ENCODE assay signal across 16 cellular contexts in genomic region chr11:124917115-124917637, GRCh38. TPM values are rescaled to one million over a fixed set of nuclear protein-coding genes. Genes with fewer than 3 reads are reported as not detected.
A peak's percentile ranks its signal among the peaks of the same experiment; 100 is the strongest.
DNase-seq lines count a peak whose midpoint lies in the region; ATAC-seq and TF ChIP-seq lines count a peak whose summit lies in the region.
"Had no signal": no experiment of that assay in that cellular context is flagged by ENCODE, and none has a peak within 500 bp of the region (broad histone marks: within the 10 kb centered on the region; RNA-seq: fewer than 3 reads in every experiment).

No MANE protein-coding gene starts in this region.

- peaks cover 36 to 73% of the 10 kb centered on the region in 2 donors for H3K27me3 Mint-ChIP-seq in stimulated activated naive B cell treated with anti-CD40 and anti-IgM and Interleukin-4, amounts not matched to agents 10 μg/mL and 1 μg/mL and 100 μg/mL, for 72 hours
- no peaks in the 10 kb centered on the region for H3K27me3 Mint-ChIP-seq in activated naive CD4-positive, alpha-beta T cell treated with anti-CD3 and anti-CD28 coated beads for 36 hours (ENCODE audit: low read depth)

- no peak overlapping the region for H3K4me3 ChIP-seq in choroid plexus epithelial cell (ENCODE audit: low read depth, low read length)
- H3K4me3 ChIP-seq: lung, ovary had no signal

- CTCF ChIA-PET in activated naive CD4-positive, alpha-beta T cell treated with anti-CD3 and anti-CD28 coated beads for 36 hours (lab: Charles Lee): interaction anchor here (2.1 kb wide), 1 partner anchor 225 kb away, joined by 6 read pairs; no protein-coding TSS in a partner anchor

- H3K4me1 Mint-ChIP-seq in stimulated activated naive B cell treated with anti-CD40 and anti-IgM and Interleukin-4, amounts not matched to agents 10 μg/mL and 1 μg/mL and 100 μg/mL, for 72 hours: no peaks in the 10 kb centered on the region
- H3K4me1 Mint-ChIP-seq in activated naive CD4-positive, alpha-beta T cell treated with anti-CD3 and anti-CD28 coated beads for 36 hours (ENCODE audit: low read depth): peaks cover 3% of the 10 kb centered on the region
- H3K4me1 Mint-ChIP-seq: endodermal cell had no signal

- no peak overlapping the region for H3K27ac Mint-ChIP-seq in stimulated activated naive B cell treated with anti-CD40 and anti-IgM and Interleukin-4, amounts not matched to agents 10 μg/mL and 1 μg/mL and 100 μg/mL, for 72 hours
- H3K27ac Mint-ChIP-seq in activated naive CD4-positive, alpha-beta T cell treated with anti-CD3 and anti-CD28 coated beads for 36 hours: no peak overlapping the region
- H3K27ac Mint-ChIP-seq: B cell, endodermal cell, HFFc6, IgD-negative memory B cell had no signal

- ATAC-seq in stimulated activated naive B cell treated with anti-CD40 and anti-IgM and Interleukin-4, amounts not matched to agents 10 μg/mL and 1 μg/mL and 100 μg/mL, for 72 hours (replicated peaks): no peak
- no peak for ATAC-seq in GM21381 (IDR thresholded peaks at IDR 0.05; ENCODE audit: unreplicated experiment)

- TF ChIP-seq CTCF in choroid plexus epithelial cell (conservative IDR thresholded peaks at IDR 0.05; ENCODE audit: low read depth, low read length): no peak

- H3K36me3 Mint-ChIP-seq in stimulated activated naive B cell treated with anti-CD40 and anti-IgM and Interleukin-4, amounts not matched to agents 10 μg/mL and 1 μg/mL and 100 μg/mL, for 72 hours: peaks cover 0 to 3% of the 10 kb centered on the region in 2 donors
- H3K36me3 Mint-ChIP-seq in activated naive CD4-positive, alpha-beta T cell treated with anti-CD3 and anti-CD28 coated beads for 36 hours (ENCODE audit: low read depth): no peaks in the 10 kb centered on the region
- H3K36me3 Mint-ChIP-seq: IgD-negative memory B cell had no signal

- DNase-seq in C1 segment of cervical spinal cord (lab: John Stamatoyannopoulos, UW): peak in 12 of 14 donors; percentile 36 to 92 (median 66)
- peak; percentile 42 for DNase-seq in NCI-H1694 treated with DMSO at 0.1 percent for 48 hours (lab: John Stamatoyannopoulos, UW)
- peak; percentile 88 for DNase-seq in choroid plexus epithelial cell (ENCODE audit: low read depth)
- DNase-seq in midbrain (lab: John Stamatoyannopoulos, UW): peak; percentile 92
- DNase-seq in stimulated activated naive B cell treated with anti-CD40 and anti-IgM and Interleukin-4, amounts not matched to agents 10 μg/mL and 1 μg/mL and 100 μg/mL, for 72 hours: no peak
- DNase-seq in NOMO-1 treated with DMSO at 0.1 percent for 48 hours (lab: John Stamatoyannopoulos, UW; ENCODE audit: unreplicated experiment): no peak
- no peak for DNase-seq in activated naive CD4-positive, alpha-beta T cell treated with anti-CD3 and anti-CD28 coated beads for 36 hours
- DNase-seq: activated CD4-positive, CD25-positive, alpha-beta regulatory T cell; endodermal cell; HFFc6; NCI-H187 treated with DMSO at 0.1 percent for 48 hours; ovary had no signal

- peaks cover 6 to 7% of the 10 kb centered on the region in 2 donors for H3K9me3 Mint-ChIP-seq in stimulated activated naive B cell treated with anti-CD40 and anti-IgM and Interleukin-4, amounts not matched to agents 10 μg/mL and 1 μg/mL and 100 μg/mL, for 72 hours
- H3K9me3 Mint-ChIP-seq in activated naive CD4-positive, alpha-beta T cell treated with anti-CD3 and anti-CD28 coated beads for 36 hours: peaks cover 6% of the 10 kb centered on the region

- intact Hi-C loops in activated naive CD4-positive, alpha-beta T cell treated with anti-CD3 and anti-CD28 coated beads for 36 hours (cut with micrococcal nuclease): no loop called here

- no peak overlapping the region for H3K4me3 Mint-ChIP-seq in stimulated activated naive B cell treated with anti-CD40 and anti-IgM and Interleukin-4, amounts not matched to agents 10 μg/mL and 1 μg/mL and 100 μg/mL, for 72 hours
- no peak overlapping the region for H3K4me3 Mint-ChIP-seq in activated naive CD4-positive, alpha-beta T cell treated with anti-CD3 and anti-CD28 coated beads for 36 hours
- H3K4me3 Mint-ChIP-seq: B cell, endodermal cell, HFFc6 had no signal

RNA-seq across cellular contexts. Expression of gene HEPN1, which starts 1.9 kb away (rescaled TPM):
- not detected for total RNA-seq in activated naive CD4-positive, alpha-beta T cell treated with anti-CD3 and anti-CD28 coated beads for 36 hours
- total RNA-seq: B cell, endodermal cell, HFFc6, lung had no signal

RNA-seq across cellular contexts. Expression of gene HEPACAM, which starts 18.7 kb away (rescaled TPM):
- not detected for total RNA-seq in activated naive CD4-positive, alpha-beta T cell treated with anti-CD3 and anti-CD28 coated beads for 36 hours
- total RNA-seq: B cell, endodermal cell, lung had no signal

RNA-seq across cellular contexts. Expression of gene ROBO4, which starts 19.5 kb away (rescaled TPM):
- total RNA-seq in activated naive CD4-positive, alpha-beta T cell treated with anti-CD3 and anti-CD28 coated beads for 36 hours: not detected
- total RNA-seq: B cell had no signal

RNA-seq across cellular contexts. Expression of gene CCDC15, which starts 36.8 kb away (rescaled TPM):
- 1 to 10 TPM; 6.1 to 7.3 TPM for total RNA-seq in activated naive CD4-positive, alpha-beta T cell treated with anti-CD3 and anti-CD28 coated beads for 36 hours

RNA-seq across cellular contexts. Expression of gene ROBO3, which starts 51.9 kb away (rescaled TPM):
- 10 to 100 TPM; 24.2 to 24.5 TPM for total RNA-seq in activated naive CD4-positive, alpha-beta T cell treated with anti-CD3 and anti-CD28 coated beads for 36 hours

Comparison
In these comparisons a context has a peak if more than half of its experiments do, and no peak if none do; other contexts are left out.
1. DNase-seq: peak in C1 segment of cervical spinal cord (12 of 14), NCI-H1694 treated with DMSO at 0.1 percent for 48 hours (single experiment), choroid plexus epithelial cell (single experiment) and midbrain (single experiment); none in stimulated activated naive B cell treated with anti-CD40 and anti-IgM and Interleukin-4, amounts not matched to agents 10 μg/mL and 1 μg/mL and 100 μg/mL, for 72 hours (single experiment), NOMO-1 treated with DMSO at 0.1 percent for 48 hours (single experiment) and activated naive CD4-positive, alpha-beta T cell treated with anti-CD3 and anti-CD28 coated beads for 36 hours (single experiment).